In the genomic region with DNA sequence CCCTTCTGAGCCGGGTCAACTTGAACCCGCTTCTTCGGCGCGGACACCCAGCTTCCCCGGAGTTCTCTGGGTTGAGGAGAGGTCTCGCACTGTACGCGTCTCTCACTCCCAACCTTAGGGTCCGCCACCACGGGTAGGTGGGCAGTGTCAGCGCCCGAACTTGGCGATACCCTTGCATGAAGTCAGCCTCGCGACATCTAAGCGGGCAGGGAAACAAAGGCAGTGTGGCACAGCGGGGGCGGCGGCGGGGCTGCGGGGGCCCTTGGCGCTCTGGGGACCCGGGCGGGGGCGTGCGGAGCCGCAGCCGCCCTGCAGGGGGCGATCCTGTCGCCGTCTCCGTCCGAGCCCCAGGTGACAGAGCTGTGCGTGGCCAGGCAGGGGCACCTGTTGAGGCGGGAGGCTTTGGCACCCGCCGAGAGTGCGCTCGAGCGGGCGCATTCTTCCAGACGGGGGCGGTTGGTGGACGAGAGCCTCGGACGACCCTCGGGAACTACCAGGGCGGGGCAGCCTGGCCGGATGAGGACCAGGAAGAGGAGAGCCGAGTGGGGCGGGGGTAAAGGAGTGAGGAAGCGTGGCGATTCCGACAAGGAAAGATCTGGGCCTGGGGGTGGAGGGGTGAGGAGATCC, we compare ENCODE assay signal across 8 cellular contexts. TPM values are rescaled to one million over a fixed set of nuclear protein-coding genes. Genes with fewer than 3 reads are reported as not detected.
A peak's percentile ranks its signal among the peaks of the same experiment; 100 is the strongest.
DNase-seq lines count a peak whose midpoint lies in the region; TF ChIP-seq lines count a peak whose summit lies in the region.

No MANE protein-coding gene starts in this region.

- intact Hi-C loops in adrenal gland (cut with DNase I), result no loop called here

- H3K4me3 ChIP-seq in adrenal gland, result peak overlapping the region in 2 of 4 donors; percentile 54 to 64
- H3K4me3 ChIP-seq in iPS-15b (ENCODE audit: low read depth, low read length), result peak overlapping the region; percentile 72

- H3K9ac ChIP-seq in iPS-15b (ENCODE audit: low read depth, low read length), result peak overlapping the region; percentile 8

- H3K4me1 ChIP-seq in adrenal gland (replicated peaks in 1 of 2), result peaks cover 12 to 38% of the 10 kb centered on the region in 2 donors
- H3K4me1 ChIP-seq in iPS-15b (ENCODE audit: control insufficient read depth, insufficient read depth, low read length), result peaks cover 9% of the 10 kb centered on the region

- 1 to 5% (median 2%) methylated on average over 20 to 55 of the region's 55 CpGs for WGBS in adrenal gland, 4 donors

- DNase-seq in NCI-H1694 (lab: John Stamatoyannopoulos, UW) (peak; percentile 28), NCI-H1694 treated with DMSO at 0.1 percent for 48 hours (lab: John Stamatoyannopoulos, UW) (no peak), NCI-H69 (lab: John Stamatoyannopoulos, UW) (peak; percentile 79), adrenal gland (peak in 5 of 7 donors; percentile 33 to 57 (median 40)), COLO829 (ENCODE audit: low spot score) (no peak), GOT3 (lab: John Stamatoyannopoulos, UW) (no peak)
- peak; percentile 42 for DNase-seq in stimulated activated CD4-positive, alpha-beta T cell treated with anti-CD3 and anti-CD28 coated beads, Interleukin-12 subunit alpha, Interleukin-12 subunit beta, amount 100 ng/mL, for 4 hours

- TF ChIP-seq CTCF in adrenal gland (IDR thresholded peaks at IDR 0.05), result peak; percentile 25 to 73 (median 46)

- peak overlapping the region in 1 of 5 donors; percentile 60 for H3K27ac ChIP-seq in adrenal gland

- H3K9me3 ChIP-seq in adrenal gland (replicated peaks in 1 of 3) (no peaks in the 10 kb centered on the region), iPS-15b (ENCODE audit: control insufficient read depth, insufficient read depth, low read length) (no peaks in the 10 kb centered on the region)

- TF ChIP-seq POLR2A in adrenal gland (IDR thresholded peaks at IDR 0.05), result no peak

- H3K27me3 ChIP-seq in adrenal gland (no peaks in the 10 kb centered on the region), iPS-15b (ENCODE audit: control insufficient read depth, insufficient read depth, low read length) (peaks cover 40% of the 10 kb centered on the region)

- H3K36me3 ChIP-seq in adrenal gland (replicated peaks in 1 of 2), result no peaks in the 10 kb centered on the region
- H3K36me3 ChIP-seq in iPS-15b (ENCODE audit: control insufficient read depth, insufficient read depth, low read length), result no peaks in the 10 kb centered on the region

RNA-seq across cellular contexts. Expression of gene GALNT16, which starts 1.1 kb away (rescaled TPM):
- total RNA-seq in adrenal gland, result 10 to 100 TPM; 10.9 to 38.1 (median 23.4) TPM
- 10 to 100 TPM in 1 of 3 donors, 1 to 10 TPM in 2; 7.7 to 16.3 (median 8.4) TPM for polyA plus RNA-seq in adrenal gland

Comparison
In these comparisons a context has a peak if more than half of its experiments do, and no peak if none do; other contexts are left out.
1. DNase-seq: peak in NCI-H1694 (single experiment), NCI-H69 (single experiment), adrenal gland (5 of 7) and stimulated activated CD4-positive, alpha-beta T cell treated with anti-CD3 and anti-CD28 coated beads, Interleukin-12 subunit alpha, Interleukin-12 subunit beta, amount 100 ng/mL, for 4 hours (single experiment); none in NCI-H1694 treated with DMSO at 0.1 percent for 48 hours (single experiment), COLO829 (single experiment) and GOT3 (single experiment).